In the genomic region with DNA sequence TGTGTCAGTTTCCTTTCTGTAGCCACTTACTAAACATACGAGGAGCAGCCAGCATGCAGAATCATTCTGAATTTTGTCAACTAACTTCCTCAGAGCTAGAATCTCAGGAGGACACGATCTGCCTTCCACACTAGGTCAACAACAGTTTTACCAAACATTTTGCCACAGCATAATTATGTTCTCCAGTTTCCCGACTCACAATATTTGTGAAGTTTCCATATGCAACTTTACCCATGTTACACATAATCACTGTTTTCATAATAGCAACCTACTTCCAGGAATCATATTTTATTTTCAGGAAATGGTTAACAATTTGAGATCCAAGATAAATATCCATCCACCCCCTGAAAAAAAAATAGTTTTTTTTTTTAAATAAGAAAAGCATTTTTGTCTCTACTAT, we compare ENCODE assay signal across 19 cellular contexts.
DNase-seq lines count a peak whose midpoint lies in the region; ATAC-seq, FAIRE-seq and TF ChIP-seq lines count a peak whose summit lies in the region.
"Had no signal": no experiment of that assay in that cellular context is flagged by ENCODE, and none has a peak within 500 bp of the region (broad histone marks: within the 10 kb centered on the region; RNA-seq: fewer than 3 reads in every experiment).

No MANE protein-coding gene starts in this region.

- H3K36me3 ChIP-seq in Karpas-422 (ENCODE audit: insufficient read depth, low read length): no peaks in the 10 kb centered on the region; the same call in 1 of the 2 replicates
- no peaks in the 10 kb centered on the region for H3K36me3 ChIP-seq in osteoblast (ENCODE audit: insufficient read depth, low read length)
- H3K36me3 ChIP-seq: BLaER1 had no signal

- peak; percentile 72 for FAIRE-seq in GM19239 (lab: Jason Lieb, UNC)
- FAIRE-seq: D721Med, GM12878, H1 had no signal

- no peak for DNase-seq in GM19239 (ENCODE audit: insufficient read length, low spot score)
- DNase-seq in Karpas-422: no peak
- peak; percentile 15 to 36 for DNase-seq in dermis microvascular lymphatic vessel endothelial cell (ENCODE audit: low read depth in 2 of 2)
- DNase-seq in osteoblast (ENCODE audit: insufficient read length, low spot score, missing footprints): no peak
- no peak for DNase-seq in C1 segment of cervical spinal cord (lab: John Stamatoyannopoulos, UW)
- DNase-seq: CD4-positive, alpha-beta T cell; CD8-positive, alpha-beta memory T cell; DMS 273 treated with DMSO at 0.1 percent for 48 hours; DMS79; EL; GDM1; GM23248; H7; HCEC 1CT had no signal

- no peak overlapping the region for H3K9ac ChIP-seq in Karpas-422 (ENCODE audit: low read length)
- H3K9ac ChIP-seq: BLaER1, GM23248 had no signal

- H3K4me2 ChIP-seq in Karpas-422 (ENCODE audit: low read depth, low read length, poor library complexity, severe bottlenecking) (no peak overlapping the region), osteoblast (ENCODE audit: insufficient read depth, low read length) (no peak overlapping the region)
- H3K4me2 ChIP-seq: BLaER1 had no signal

- H3K9me3 ChIP-seq in Karpas-422 (ENCODE audit: low read length): no peaks in the 10 kb centered on the region
- no peaks in the 10 kb centered on the region for H3K9me3 ChIP-seq in osteoblast (ENCODE audit: low read depth, low read length)
- H3K9me3 ChIP-seq: BLaER1 had no signal

- H3K27me3 ChIP-seq in Karpas-422 (ENCODE audit: low read length) (no peaks in the 10 kb centered on the region), osteoblast (ENCODE audit: insufficient read depth, low read length) (no peaks in the 10 kb centered on the region)
- H3K27me3 ChIP-seq: BLaER1 had no signal

- peaks cover 9% of the 10 kb centered on the region for H3K4me1 ChIP-seq in Karpas-422 (ENCODE audit: low read length)
- H3K4me1 ChIP-seq in osteoblast (ENCODE audit: insufficient read depth, low read length): no peaks in the 10 kb centered on the region
- H3K4me1 ChIP-seq: BLaER1 had no signal

- no peak for TF ChIP-seq CTCF in osteoblast (IDR thresholded peaks at IDR 0.05; ENCODE audit: extremely low read depth, low read depth, low read length)

- H3K79me2 ChIP-seq in Karpas-422 (ENCODE audit: low read length) (no peaks in the 10 kb centered on the region), osteoblast (ENCODE audit: insufficient read depth, low read length) (no peaks in the 10 kb centered on the region)

- H3K9me2 ChIP-seq in Karpas-422 (replicated peaks; ENCODE audit: insufficient read depth, low read length): no peaks in the 10 kb centered on the region

- no peak overlapping the region for H3K4me3 ChIP-seq in Karpas-422 (ENCODE audit: low read length)
- H3K4me3 ChIP-seq in osteoblast (ENCODE audit: insufficient read depth, low read length): no peak overlapping the region
- H3K4me3 ChIP-seq: BLaER1, GM12878, GM23248 had no signal

- H4K20me1 ChIP-seq in Karpas-422 (ENCODE audit: insufficient read depth, low read depth, low read length) (no peaks in the 10 kb centered on the region), osteoblast (ENCODE audit: insufficient read depth, low read length) (no peaks in the 10 kb centered on the region)
- H4K20me1 ChIP-seq: BLaER1 had no signal

- ATAC-seq in GM21447 (IDR thresholded peaks at IDR 0.05; ENCODE audit: unreplicated experiment): no peak
- ATAC-seq: GM12878 had no signal

- H2AFZ ChIP-seq in Karpas-422 (ENCODE audit: low read length) (0 out of 2 replicates have a peak overlapping the region, but pooled peaks have one; percentile 20), osteoblast (ENCODE audit: low read length) (peak overlapping the region; percentile 73)
- H2AFZ ChIP-seq: GM23248 had no signal

- no peak overlapping the region for H3K27ac ChIP-seq in Karpas-422 (ENCODE audit: low read length)
- no peak overlapping the region for H3K27ac ChIP-seq in osteoblast (ENCODE audit: low read depth, low read length)
- H3K27ac ChIP-seq: BLaER1, GM23248 had no signal

Comparison
In these comparisons a context has a peak if more than half of its experiments do, and no peak if none do; other contexts are left out.
1. DNase-seq: peak in dermis microvascular lymphatic vessel endothelial cell (2 of 2); none in GM19239 (single experiment), Karpas-422 (single experiment), osteoblast (single experiment) and C1 segment of cervical spinal cord (0 of 14).